In genomic region chr10:118483496-118483895, GRCh38 we compare ENCODE assay signal across 19 cellular contexts.
"Had no signal": no experiment of that assay in that cellular context is flagged by ENCODE, and none has a peak within 500 bp of the region (broad histone marks: within the 10 kb centered on the region; RNA-seq: fewer than 3 reads in every experiment).

No MANE protein-coding gene starts in this region.

- H3K27me3 ChIP-seq: adrenal gland, breast epithelium, gastrocnemius medialis, right atrium auricular region, testis had no signal

- H3K4me3 Mint-ChIP-seq: activated T-cell treated with anti-CD3 and anti-CD28 coated beads, Interleukin-2, amount 50 U/mL, for 72 hours; naive B cell; type B pancreatic cell had no signal

- H3K9me3 ChIP-seq: adrenal gland, breast epithelium, gastrocnemius medialis, mucosa of descending colon, prostate gland, right atrium auricular region, testis had no signal

- H3K4me1 Mint-ChIP-seq: naive B cell had no signal

- H3K4me3 ChIP-seq: adrenal gland, breast epithelium, coronary artery, gastrocnemius medialis, mucosa of descending colon, prostate gland, right atrium auricular region, testis had no signal

- DNase-seq: activated CD4-positive, alpha-beta T cell treated with anti-CD3 and anti-CD28 coated beads, Interleukin-2, amount 50 U/mL, for 1 hour; activated CD8-positive, alpha-beta memory T cell treated with anti-CD3 and anti-CD28 coated beads for 24 hours; activated gamma-delta T cell treated with Interleukin-2 at 50 U/mL for 16 hours; activated T-cell treated with anti-CD3 and anti-CD28 coated beads, Interleukin-2, amount 50 U/mL, for 72 hours; adrenal gland; gastrocnemius medialis; mesenchymal stem cell; mucosa of descending colon; naive B cell; stimulated activated CD4-positive, alpha-beta T cell treated with anti-CD3 and anti-CD28 coated beads, Interleukin-2, amount 100 ng/mL, for 48 hours; T-helper 9 cell; testis had no signal

- H3K36me3 ChIP-seq: adrenal gland, breast epithelium, gastrocnemius medialis, prostate gland, right atrium auricular region had no signal

- ATAC-seq: activated CD4-positive, CD25-positive, alpha-beta regulatory T cell treated with anti-CD3 and anti-CD28 coated beads, Interleukin-2, amount 50 U/mL, for 24 hours; activated naive CD4-positive, alpha-beta T cell treated with anti-CD3 and anti-CD28 coated beads, Interleukin-2, amount 50 U/mL, for 72 hours; activated T-cell treated with anti-CD3 and anti-CD28 coated beads, Interleukin-2, amount 50 U/mL, for 72 hours; gastrocnemius medialis had no signal

- H3K27ac Mint-ChIP-seq: activated naive CD4-positive, alpha-beta T cell treated with anti-CD3 and anti-CD28 coated beads, Interleukin-2, amount 50 U/mL, for 72 hours; activated T-cell treated with anti-CD3 and anti-CD28 coated beads, Interleukin-2, amount 50 U/mL, for 72 hours; naive B cell; type B pancreatic cell had no signal

- H3K36me3 Mint-ChIP-seq: activated naive CD4-positive, alpha-beta T cell treated with anti-CD3 and anti-CD28 coated beads, Interleukin-2, amount 50 U/mL, for 72 hours; type B pancreatic cell had no signal

- H3K4me1 ChIP-seq: adrenal gland, breast epithelium, gastrocnemius medialis, prostate gland, right atrium auricular region, testis had no signal

- H3K27ac ChIP-seq: adrenal gland, breast epithelium, coronary artery, gastrocnemius medialis, prostate gland, right atrium auricular region, testis had no signal
